Comparison of ENCODE assay signal across 34 cellular contexts in genomic region chr4:126907389-126907788, GRCh38.
"Had no signal": no experiment of that assay in that cellular context is flagged by ENCODE, and none has a peak within 500 bp of the region (broad histone marks: within the 10 kb centered on the region; RNA-seq: fewer than 3 reads in every experiment).

No MANE protein-coding gene starts in this region.

- H3K27me3 ChIP-seq: MG63 had no signal

- H3K4me2 ChIP-seq: KMS-11 had no signal

- H3K9me3 ChIP-seq: MG63 had no signal

- DNase-seq: Karpas-422, Kasumi-1, MG63, MM.1S, MV-4-11, NCI-H1048, NCI-H1092, NCI-H1092 treated with DMSO at 0.1 percent for 48 hours, NCI-H1105, NCI-H1105 treated with DMSO at 0.1 percent for 48 hours, NCI-H1417, NCI-H1417 treated with DMSO at 0.1 percent for 48 hours, NCI-H1436, NCI-H1436 treated with DMSO at 0.1 percent for 48 hours, NCI-H146, NCI-H1694, NCI-H1694 treated with DMSO at 0.1 percent for 48 hours, NCI-H187, NCI-H187 treated with DMSO at 0.1 percent for 48 hours, NCI-H1930, NCI-H2029, NCI-H2029 treated with DMSO at 0.1 percent for 48 hours, NCI-H2081, NCI-H2081 treated with DMSO at 0.1 percent for 48 hours, NCI-H2107, NCI-H2171, NCI-H2171 treated with DMSO at 0.1 percent for 48 hours, NCI-H2227 treated with DMSO at 0.1 percent for 48 hours, NCI-H226, NCI-H345, NCI-H446, NCI-H446 treated with DMSO at 0.1 percent for 48 hours, NCI-H510A had no signal

- H3K9ac ChIP-seq: KMS-11 had no signal

- H3K27ac ChIP-seq: KMS-11 had no signal

- H3K4me3 ChIP-seq: MG63 had no signal

- H3K36me3 ChIP-seq: MG63 had no signal
